ENCODE assay signal across 7 cellular contexts in genomic region chr2:29295843-29296242, GRCh38.
A peak's percentile ranks its signal among the peaks of the same experiment; 100 is the strongest.
DNase-seq lines count a peak whose midpoint lies in the region; ATAC-seq and TF ChIP-seq lines count a peak whose summit lies in the region.

No MANE protein-coding gene starts in this region.

- no peak for TF ChIP-seq EP300 in neural cell (conservative IDR thresholded peaks at IDR 0.05; ENCODE audit: poor library complexity, severe bottlenecking)

- H3K9me3 Mint-ChIP-seq in stimulated activated memory B cell treated with anti-CD40 and anti-IgM and Interleukin-4, amounts not matched to agents 10 μg/mL and 1 μg/mL and 100 μg/mL, for 72 hours, result no peaks in the 10 kb centered on the region

- H3K9ac ChIP-seq in neural cell (ENCODE audit: low read length) (no peak overlapping the region), MM.1S (ENCODE audit: low read length) (no peak overlapping the region)

- no peaks in the 10 kb centered on the region for H3K9me3 ChIP-seq in neural cell (ENCODE audit: low read length)
- no peaks in the 10 kb centered on the region for H3K9me3 ChIP-seq in MM.1S (replicated peaks; ENCODE audit: insufficient read depth, low read length)

- no peaks in the 10 kb centered on the region for H3K79me2 ChIP-seq in neural cell (replicated peaks; ENCODE audit: insufficient read depth, low read length)
- H3K79me2 ChIP-seq in MM.1S (ENCODE audit: low read length), result no peaks in the 10 kb centered on the region

- TF ChIP-seq RAD21 in neural cell (conservative IDR thresholded peaks at IDR 0.05), result peak; percentile 67

- H3K36me3 ChIP-seq in neural cell (ENCODE audit: insufficient read depth, low read length) (no peaks in the 10 kb centered on the region), MM.1S (replicated peaks; ENCODE audit: insufficient read depth, low read length) (no peaks in the 10 kb centered on the region)

- H3K4me3 Mint-ChIP-seq in stimulated activated memory B cell treated with anti-CD40 and anti-IgM and Interleukin-4, amounts not matched to agents 10 μg/mL and 1 μg/mL and 100 μg/mL, for 72 hours, result no peak overlapping the region

- H3K4me3 ChIP-seq in LNCaP clone FGC (ENCODE audit: low read depth, low read length) (no peak overlapping the region), astrocyte of the cerebellum (ENCODE audit: low read depth, low read length) (no peak overlapping the region), neural cell (ENCODE audit: low read length) (no peak overlapping the region), MM.1S (ENCODE audit: low read length) (no peak overlapping the region)

- H3F3A ChIP-seq in neural cell (ENCODE audit: insufficient read depth, low read length, poor library complexity, severe bottlenecking) (no peaks in the 10 kb centered on the region), MM.1S (ENCODE audit: insufficient read depth, low read length) (no peaks in the 10 kb centered on the region)

- no peaks in the 10 kb centered on the region for H4K20me1 ChIP-seq in neural cell (ENCODE audit: insufficient read depth)
- no peaks in the 10 kb centered on the region for H4K20me1 ChIP-seq in MM.1S (ENCODE audit: insufficient read depth, low read length)

- no peak overlapping the region for H3K27ac ChIP-seq in neural cell (ENCODE audit: low read length)
- H3K27ac ChIP-seq in MM.1S (ENCODE audit: low read length), result no peak overlapping the region

- DNase-seq in EL, result peak; percentile 18
- DNase-seq in LNCaP clone FGC (ENCODE audit: low read depth), result no peak
- DNase-seq in astrocyte of the cerebellum (ENCODE audit: low read depth), result no peak
- no peak for DNase-seq in MM.1S

- TF ChIP-seq CTCF in LNCaP clone FGC (IDR thresholded peaks at IDR 0.05; ENCODE audit: control insufficient read depth, extremely low read depth, insufficient read depth), result peak; percentile 78
- peak; percentile 36 for TF ChIP-seq CTCF in astrocyte of the cerebellum (IDR thresholded peaks at IDR 0.05; ENCODE audit: low read depth, low read length, missing control alignments)
- TF ChIP-seq CTCF in neural cell (IDR thresholded peaks at IDR 0.05; ENCODE audit: poor library complexity, severe bottlenecking), result peak; percentile 61
- TF ChIP-seq CTCF in MM.1S (IDR thresholded peaks at IDR 0.05; ENCODE audit: low read length), result no peak

- H3K27me3 Mint-ChIP-seq in stimulated activated memory B cell treated with anti-CD40 and anti-IgM and Interleukin-4, amounts not matched to agents 10 μg/mL and 1 μg/mL and 100 μg/mL, for 72 hours, result peaks cover 51% of the 10 kb centered on the region

- H3K36me3 Mint-ChIP-seq in stimulated activated memory B cell treated with anti-CD40 and anti-IgM and Interleukin-4, amounts not matched to agents 10 μg/mL and 1 μg/mL and 100 μg/mL, for 72 hours, result no peaks in the 10 kb centered on the region

- no peak overlapping the region for H3K27ac Mint-ChIP-seq in stimulated activated memory B cell treated with anti-CD40 and anti-IgM and Interleukin-4, amounts not matched to agents 10 μg/mL and 1 μg/mL and 100 μg/mL, for 72 hours

- H3K4me2 ChIP-seq in neural cell (ENCODE audit: low read length), result no peak overlapping the region
- H3K4me2 ChIP-seq in MM.1S (ENCODE audit: low read depth, low read length), result no peak overlapping the region

- H3K27me3 ChIP-seq in neural cell (ENCODE audit: insufficient read depth, low read depth, low read length), result no peaks in the 10 kb centered on the region
- H3K27me3 ChIP-seq in MM.1S (replicated peaks; ENCODE audit: insufficient read depth, low read length), result no peaks in the 10 kb centered on the region

- no peaks in the 10 kb centered on the region for H3K4me1 Mint-ChIP-seq in stimulated activated memory B cell treated with anti-CD40 and anti-IgM and Interleukin-4, amounts not matched to agents 10 μg/mL and 1 μg/mL and 100 μg/mL, for 72 hours

- H2AFZ ChIP-seq in neural cell (ENCODE audit: low read depth, low read length) (no peak overlapping the region), MM.1S (ENCODE audit: low read length) (no peak overlapping the region)

- no peak for ATAC-seq in stimulated activated memory B cell treated with anti-CD40 and anti-IgM and Interleukin-4, amounts not matched to agents 10 μg/mL and 1 μg/mL and 100 μg/mL, for 72 hours
- no peak for ATAC-seq in GM18858 (IDR thresholded peaks at IDR 0.05; ENCODE audit: unreplicated experiment)

- in situ Hi-C loops in astrocyte of the cerebellum (cut with HindIII; ENCODE audit: low sequenced_read_pairs), result no loop called here

- H3K4me1 ChIP-seq in MM.1S (ENCODE audit: low read length), result no peaks in the 10 kb centered on the region

- no peaks in the 10 kb centered on the region for H3K9me2 ChIP-seq in neural cell (ENCODE audit: insufficient read depth, low read length)
- no peaks in the 10 kb centered on the region for H3K9me2 ChIP-seq in MM.1S (replicated peaks; ENCODE audit: insufficient read depth, low read length)

TF ChIP-seq in neural cell, 6 proteins besides CTCF, POLR2A, EP300 and RAD21:
- no peak for TF ChIP-seq TAF1 (IDR thresholded peaks at IDR 0.05; ENCODE audit: low read depth)
- peak; percentile 70 for TF ChIP-seq SMC3 (conservative IDR thresholded peaks at IDR 0.05; ENCODE audit: poor library complexity)
- no peak for TF ChIP-seq POLR2AphosphoS5 (IDR thresholded peaks at IDR 0.05)
